20 cellular contexts compared by ENCODE assay signal in the genomic region with DNA sequence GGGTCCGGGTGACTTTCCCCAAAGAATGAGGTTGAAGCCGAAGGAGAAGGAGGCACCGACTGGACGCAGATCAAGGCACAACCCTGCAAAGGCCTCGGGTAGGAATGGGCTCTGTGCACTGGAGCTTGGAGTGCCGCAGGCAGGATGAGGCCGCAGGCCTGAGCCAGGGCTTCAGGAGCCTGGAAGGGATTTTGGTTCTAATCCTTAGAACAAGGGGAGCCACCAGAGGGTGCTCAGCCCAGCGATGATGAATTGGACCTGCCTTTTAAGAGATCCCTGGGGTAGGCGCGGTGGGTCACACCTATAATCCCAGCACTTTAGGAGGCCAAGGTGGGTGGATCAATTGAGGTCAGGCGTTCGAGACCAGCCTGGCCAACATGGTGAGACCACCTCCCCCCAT. TPM values are rescaled to one million over a fixed set of nuclear protein-coding genes. Genes with fewer than 3 reads are reported as not detected.
DNase-seq lines count a peak whose midpoint lies in the region; ATAC-seq and TF ChIP-seq lines count a peak whose summit lies in the region.
"Had no signal": no experiment of that assay in that cellular context is flagged by ENCODE, and none has a peak within 500 bp of the region (broad histone marks: within the 10 kb centered on the region; RNA-seq: fewer than 3 reads in every experiment).

No MANE protein-coding gene starts in this region.

- H3K79me2 ChIP-seq in H9 (ENCODE audit: insufficient read depth, low read length): no peaks in the 10 kb centered on the region

- H2BK5ac ChIP-seq in H9 (ENCODE audit: insufficient read length, low read length): no peak overlapping the region

- H3K4me1 ChIP-seq in H9 (ENCODE audit: insufficient read depth, low read length): no peaks in the 10 kb centered on the region
- H3K4me1 ChIP-seq: adrenal gland, sigmoid colon had no signal

- H3K79me1 ChIP-seq in H9 (ENCODE audit: insufficient read depth, low read depth, low read length, poor library complexity, severe bottlenecking): no peaks in the 10 kb centered on the region

- H3K56ac ChIP-seq in H9 (ENCODE audit: insufficient read length, low read depth, low read length): no peak overlapping the region

- H4K20me1 ChIP-seq in H9 (ENCODE audit: control insufficient read depth, insufficient read depth, insufficient read length): no peaks in the 10 kb centered on the region

- no peaks in the 10 kb centered on the region for H3K27me3 ChIP-seq in H9 (ENCODE audit: insufficient read depth, low read length)
- H3K27me3 ChIP-seq: adrenal gland, cardiac muscle cell, MG63, ovary, sigmoid colon, stomach had no signal

- no peak overlapping the region for H2BK20ac ChIP-seq in H9 (ENCODE audit: low read depth, low read length, poor library complexity, severe bottlenecking)

- no peak overlapping the region for H3K14ac ChIP-seq in H9 (ENCODE audit: insufficient read depth, low read length)

- no peak overlapping the region for H3K23ac ChIP-seq in H9 (ENCODE audit: insufficient read length, low read depth, low read length)

- no peak overlapping the region for H4K91ac ChIP-seq in H9 (ENCODE audit: insufficient read length, low read depth, low read length)

- no peak overlapping the region for H4K8ac ChIP-seq in H9 (replicated peaks; ENCODE audit: insufficient read length, low read depth, low read length)

- no peak overlapping the region for H2BK120ac ChIP-seq in H9 (ENCODE audit: low read depth, low read length, poor library complexity, severe bottlenecking)

- ATAC-seq in T-helper 17 cell (no peak), GM18907 (IDR thresholded peaks at IDR 0.05; ENCODE audit: unreplicated experiment) (no peak), GM19395 (IDR thresholded peaks at IDR 0.05; ENCODE audit: unreplicated experiment) (no peak)
- no peak for ATAC-seq in natural killer cell treated with Interleukin-12 subunit alpha and Interleukin-12 subunit beta and Interleukin-15 and Interleukin-18, amount 100 ng/mL, for 72 hours

- no peak overlapping the region for H3K9ac ChIP-seq in H9 (ENCODE audit: extremely low read depth, insufficient read length, low read length)

- H3K27ac Mint-ChIP-seq in H9 (no peak overlapping the region), T-helper 17 cell (peak overlapping the region; percentile 76)
- H3K27ac Mint-ChIP-seq in natural killer cell treated with Interleukin-12 subunit alpha and Interleukin-12 subunit beta and Interleukin-15 and Interleukin-18, amount 100 ng/mL, for 72 hours: peak overlapping the region; percentile 43 to 83
- H3K27ac Mint-ChIP-seq: activated CD4-positive, alpha-beta memory T cell treated with anti-CD3 and anti-CD28 coated beads for 36 hours; type B pancreatic cell had no signal

- no peak overlapping the region for H2AFZ ChIP-seq in H9 (ENCODE audit: low read length)

- no peak overlapping the region for H2AK5ac ChIP-seq in H9 (ENCODE audit: insufficient read length, low read length)

- no peak overlapping the region for H2BK12ac ChIP-seq in H9 (ENCODE audit: insufficient read length, low read depth, low read length)

- H3K27me3 Mint-ChIP-seq in H9 (ENCODE audit: low read depth): peaks cover 23% of the 10 kb centered on the region
- no peaks in the 10 kb centered on the region for H3K27me3 Mint-ChIP-seq in T-helper 17 cell
- no peaks in the 10 kb centered on the region for H3K27me3 Mint-ChIP-seq in natural killer cell treated with Interleukin-12 subunit alpha and Interleukin-12 subunit beta and Interleukin-15 and Interleukin-18, amount 100 ng/mL, for 72 hours
- H3K27me3 Mint-ChIP-seq: activated CD4-positive, alpha-beta memory T cell treated with anti-CD3 and anti-CD28 coated beads for 36 hours; CD4-positive, CD25-positive, alpha-beta regulatory T cell had no signal

- H3K36me3 Mint-ChIP-seq in H9 (ENCODE audit: insufficient read depth in 1 of 3, low read depth in 3 of 3): no peaks in the 10 kb centered on the region
- no peaks in the 10 kb centered on the region for H3K36me3 Mint-ChIP-seq in T-helper 17 cell (ENCODE audit: low read depth)
- no peaks in the 10 kb centered on the region for H3K36me3 Mint-ChIP-seq in natural killer cell treated with Interleukin-12 subunit alpha and Interleukin-12 subunit beta and Interleukin-15 and Interleukin-18, amount 100 ng/mL, for 72 hours
- H3K36me3 Mint-ChIP-seq: activated CD4-positive, alpha-beta memory T cell treated with anti-CD3 and anti-CD28 coated beads for 36 hours; CD4-positive, CD25-positive, alpha-beta regulatory T cell; type B pancreatic cell had no signal

- H3K4me1 Mint-ChIP-seq in H9 (peaks cover 0 to 9% of the 10 kb centered on the region in 2 experiments; a peak in 2 of 4 replicates), T-helper 17 cell (peaks cover 19% of the 10 kb centered on the region)
- peaks cover 45 to 52% of the 10 kb centered on the region in 2 donors for H3K4me1 Mint-ChIP-seq in natural killer cell treated with Interleukin-12 subunit alpha and Interleukin-12 subunit beta and Interleukin-15 and Interleukin-18, amount 100 ng/mL, for 72 hours (ENCODE audit: low read depth in 2 of 2)

- H3K9me3 Mint-ChIP-seq in H9: no peaks in the 10 kb centered on the region
- no peaks in the 10 kb centered on the region for H3K9me3 Mint-ChIP-seq in natural killer cell treated with Interleukin-12 subunit alpha and Interleukin-12 subunit beta and Interleukin-15 and Interleukin-18, amount 100 ng/mL, for 72 hours
- H3K9me3 Mint-ChIP-seq: activated CD4-positive, alpha-beta memory T cell treated with anti-CD3 and anti-CD28 coated beads for 36 hours; CD4-positive, CD25-positive, alpha-beta regulatory T cell; type B pancreatic cell had no signal

- no peak overlapping the region for H3T11ph ChIP-seq in H9 (ENCODE audit: low read length)

- H4K5ac ChIP-seq in H9 (ENCODE audit: insufficient read length, low read depth, low read length): no peak overlapping the region

- H3K4me3 Mint-ChIP-seq in H9 (no peak overlapping the region), T-helper 17 cell (no peak overlapping the region)
- peak overlapping the region; percentile 59 for H3K4me3 Mint-ChIP-seq in natural killer cell treated with Interleukin-12 subunit alpha and Interleukin-12 subunit beta and Interleukin-15 and Interleukin-18, amount 100 ng/mL, for 72 hours
- H3K4me3 Mint-ChIP-seq: activated CD4-positive, alpha-beta memory T cell treated with anti-CD3 and anti-CD28 coated beads for 36 hours; type B pancreatic cell had no signal

- no peak overlapping the region for H2BK15ac ChIP-seq in H9 (ENCODE audit: low read depth, low read length)

- H3K27ac ChIP-seq in H9 (ENCODE audit: insufficient read length, low read depth, low read length): no peak overlapping the region
- H3K27ac ChIP-seq: adrenal gland, cardiac muscle cell, esophagus squamous epithelium, ovary, sigmoid colon, stomach had no signal

- H3K23me2 ChIP-seq in H9 (ENCODE audit: insufficient read length, low read depth, low read length, poor library complexity, severe bottlenecking): no peaks in the 10 kb centered on the region

- no peak overlapping the region for H3K4me2 ChIP-seq in H9 (ENCODE audit: insufficient read depth, insufficient read length, low read length)

- peak; percentile 62 for DNase-seq in activated CD8-positive, alpha-beta memory T cell treated with anti-CD3 and anti-CD28 coated beads for 24 hours
- no peak for DNase-seq in activated CD8-positive, alpha-beta memory T cell treated with anti-CD3 and anti-CD28 coated beads, Interleukin-2, amount 50 U/mL, for 48 hours
- DNase-seq in H9: no peak
- DNase-seq in T-helper 17 cell: no peak
- DNase-seq in natural killer cell treated with Interleukin-12 subunit alpha and Interleukin-12 subunit beta and Interleukin-15 and Interleukin-18, amount 100 ng/mL, for 72 hours (ENCODE audit: low spot score): no peak
- DNase-seq in GM20000 (ENCODE audit: low spot score): no peak
- DNase-seq: adrenal gland, esophagus squamous epithelium, MG63, NCI-H187 treated with DMSO at 0.1 percent for 48 hours, ovary, sigmoid colon, stomach had no signal

- no peak overlapping the region for H3K4ac ChIP-seq in H9 (ENCODE audit: low read depth, low read length)

- H3K9me3 ChIP-seq in H9 (ENCODE audit: control insufficient read depth, low read depth, low read length) (no peaks in the 10 kb centered on the region), T-helper 17 cell (ENCODE audit: control insufficient read depth, low read length, poor library complexity, severe bottlenecking) (no peaks in the 10 kb centered on the region)
- H3K9me3 ChIP-seq: adrenal gland, esophagus squamous epithelium, MG63, ovary, sigmoid colon, stomach had no signal

- H3K18ac ChIP-seq in H9 (ENCODE audit: insufficient read length, low read depth, low read length): no peak overlapping the region

- WGBS in H9 (ENCODE audit: extremely low coverage, insufficient read length, low lambda C conversion rate): no CpG with 5 or more reads among the region's 12 CpGs

- TF ChIP-seq CTCF in H9 (conservative IDR thresholded peaks at IDR 0.05): peak; percentile 39; the same call in 2 of the 3 replicates
- no peak for TF ChIP-seq CTCF in GM20000 (IDR thresholded peaks at IDR 0.05; ENCODE audit: extremely low read depth, missing control alignments)

RNA-seq across cellular contexts. Expression of a gene that starts 8.1 kb away (rescaled TPM):
- not detected in 2 replicates for total RNA-seq in H9 (2021)
- total RNA-seq in T-helper 17 cell: not detected
- total RNA-seq in natural killer cell treated with Interleukin-12 subunit alpha and Interleukin-12 subunit beta and Interleukin-15 and Interleukin-18, amount 100 ng/mL, for 72 hours: not detected
- total RNA-seq: activated CD4-positive, alpha-beta memory T cell treated with anti-CD3 and anti-CD28 coated beads for 36 hours; cardiac muscle cell; CD4-positive, CD25-positive, alpha-beta regulatory T cell; esophagus squamous epithelium; liver; sigmoid colon had no signal

Comparison
In these comparisons a context has a peak if more than half of its experiments do, and no peak if none do; other contexts are left out.
1. H3K27ac Mint-ChIP-seq: peak in T-helper 17 cell (single experiment) and natural killer cell treated with Interleukin-12 subunit alpha and Interleukin-12 subunit beta and Interleukin-15 and Interleukin-18, amount 100 ng/mL, for 72 hours (2 of 2); none in H9 (0 of 3).